1 cellular context compared by ENCODE assay signal in genomic region chr21:40386301-40386911, GRCh38.
A peak's percentile ranks its signal among the peaks of the same experiment; 100 is the strongest.
TF ChIP-seq lines count a peak whose summit lies in the region.

No MANE protein-coding gene starts in this region.

TF ChIP-seq in WTC11, 78 proteins besides CTCF, POLR2A, EP300 and RAD21 (continued from another document):
- TF ChIP-seq, protein P1, sequence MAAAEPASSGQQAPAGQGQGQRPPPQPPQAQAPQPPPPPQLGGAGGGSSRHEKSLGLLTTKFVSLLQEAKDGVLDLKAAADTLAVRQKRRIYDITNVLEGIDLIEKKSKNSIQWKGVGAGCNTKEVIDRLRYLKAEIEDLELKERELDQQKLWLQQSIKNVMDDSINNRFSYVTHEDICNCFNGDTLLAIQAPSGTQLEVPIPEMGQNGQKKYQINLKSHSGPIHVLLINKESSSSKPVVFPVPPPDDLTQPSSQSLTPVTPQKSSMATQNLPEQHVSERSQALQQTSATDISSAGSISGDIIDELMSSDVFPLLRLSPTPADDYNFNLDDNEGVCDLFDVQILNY (CRISPR knock-in tag; IDR thresholded peaks at IDR 0.05), result no peak
- no peak for TF ChIP-seq CREM (CRISPR knock-in tag; IDR thresholded peaks at IDR 0.05)
- TF ChIP-seq, protein P2, sequence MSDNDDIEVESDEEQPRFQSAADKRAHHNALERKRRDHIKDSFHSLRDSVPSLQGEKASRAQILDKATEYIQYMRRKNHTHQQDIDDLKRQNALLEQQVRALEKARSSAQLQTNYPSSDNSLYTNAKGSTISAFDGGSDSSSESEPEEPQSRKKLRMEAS (CRISPR knock-in tag; IDR thresholded peaks at IDR 0.05), result 0 out of 2 replicates have a peak, but pooled peaks have one; percentile 37
- no peak for TF ChIP-seq RELA (CRISPR knock-in tag; IDR thresholded peaks at IDR 0.05; ENCODE audit: borderline replicate concordance)
